Comparison of ENCODE assay signal across 9 cellular contexts in the genomic region with DNA sequence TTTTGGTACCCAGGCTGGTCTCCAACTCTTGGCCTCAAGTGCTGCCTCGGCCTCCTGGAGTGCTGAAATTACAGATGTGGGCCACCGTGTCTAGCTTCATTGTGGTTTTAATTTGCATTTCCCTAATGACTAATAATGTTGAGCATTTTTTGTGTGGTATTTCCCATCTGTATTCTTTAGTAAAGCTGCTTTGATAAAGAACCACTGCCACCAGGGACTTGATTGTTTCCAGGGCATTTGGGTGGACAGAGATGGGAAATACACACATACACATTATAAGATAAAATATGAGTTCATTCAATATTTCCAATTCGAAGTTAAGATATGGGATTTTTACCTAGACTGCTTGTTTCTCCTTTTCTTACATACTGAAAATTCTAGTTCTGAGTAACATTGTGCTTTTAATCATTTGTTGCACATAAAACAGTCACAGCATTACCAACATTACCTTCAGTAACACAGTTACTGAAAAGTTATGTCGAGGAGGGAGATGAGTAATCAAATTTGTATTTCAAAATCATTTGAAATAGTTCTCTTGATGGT. TPM values are rescaled to one million over a fixed set of nuclear protein-coding genes. Genes with fewer than 3 reads are reported as not detected.
DNase-seq lines count a peak whose midpoint lies in the region; ATAC-seq and TF ChIP-seq lines count a peak whose summit lies in the region.
"Had no signal": no experiment of that assay in that cellular context is flagged by ENCODE, and none has a peak within 500 bp of the region (broad histone marks: within the 10 kb centered on the region; RNA-seq: fewer than 3 reads in every experiment).

No MANE protein-coding gene starts in this region.

- H3K4me3 Mint-ChIP-seq in H9, result no peak overlapping the region

- no peak for TF ChIP-seq CTCF in H9 (conservative IDR thresholded peaks at IDR 0.05)

- H3K27ac Mint-ChIP-seq in H9, result no peak overlapping the region

- no peaks in the 10 kb centered on the region for H3K9me3 Mint-ChIP-seq in H9

- no peak overlapping the region for H4K5ac ChIP-seq in H9 (ENCODE audit: insufficient read length, low read depth, low read length)

- peaks cover 2 to 9% (median 5%) of the 10 kb centered on the region in 3 experiments; a peak in 4 of 7 replicates for H3K36me3 Mint-ChIP-seq in H9 (ENCODE audit: insufficient read depth in 1 of 3, low read depth in 3 of 3)

- no peak overlapping the region for H2BK15ac ChIP-seq in H9 (ENCODE audit: low read depth, low read length)

- no peak overlapping the region for H3K56ac ChIP-seq in H9 (ENCODE audit: insufficient read length, low read depth, low read length)

- no peak overlapping the region for H4K8ac ChIP-seq in H9 (replicated peaks; ENCODE audit: insufficient read length, low read depth, low read length)

- no peaks in the 10 kb centered on the region for H3K23me2 ChIP-seq in H9 (ENCODE audit: insufficient read length, low read depth, low read length, poor library complexity, severe bottlenecking)

- no peak overlapping the region for H3K18ac ChIP-seq in H9 (ENCODE audit: insufficient read length, low read depth, low read length)

- H2AK5ac ChIP-seq in H9 (ENCODE audit: insufficient read length, low read length), result no peak overlapping the region

- no CpG with 5 or more reads among the region's 4 CpGs for WGBS in H9 (ENCODE audit: extremely low coverage, insufficient read length, low lambda C conversion rate)

- H3K27me3 Mint-ChIP-seq in H9 (ENCODE audit: low read depth), result no peaks in the 10 kb centered on the region

- H4K91ac ChIP-seq in H9 (ENCODE audit: insufficient read length, low read depth, low read length), result no peak overlapping the region

- no peak overlapping the region for H3T11ph ChIP-seq in H9 (ENCODE audit: low read length)

- H3K9ac ChIP-seq in H9 (ENCODE audit: extremely low read depth, insufficient read length, low read length), result no peak overlapping the region

- H3K4ac ChIP-seq in H9 (ENCODE audit: low read depth, low read length), result no peak overlapping the region

- DNase-seq in ELR (ENCODE audit: low read depth) (peak; percentile 62), amniotic epithelial cell (ENCODE audit: low read depth) (peak; percentile 69), H9 (no peak), NCI-H1048 (lab: John Stamatoyannopoulos, UW) (no peak), activated gamma-delta T cell treated with Interleukin-2 at 50 U/mL for 16 hours (no peak), NCI-H146 (lab: John Stamatoyannopoulos, UW) (no peak)
- DNase-seq: DND-41 had no signal

- no peaks in the 10 kb centered on the region for H4K20me1 ChIP-seq in H9 (ENCODE audit: control insufficient read depth, insufficient read depth, insufficient read length)

- H3K9me3 ChIP-seq in H9 (ENCODE audit: control insufficient read depth, low read depth, low read length), result no peaks in the 10 kb centered on the region

- no peak overlapping the region for H2BK120ac ChIP-seq in H9 (ENCODE audit: low read depth, low read length, poor library complexity, severe bottlenecking)

- no peaks in the 10 kb centered on the region for H3K4me1 Mint-ChIP-seq in H9

- no peak overlapping the region for H2BK12ac ChIP-seq in H9 (ENCODE audit: insufficient read length, low read depth, low read length)

- H3K79me2 ChIP-seq in H9 (ENCODE audit: insufficient read depth, low read length), result no peaks in the 10 kb centered on the region

- no peak overlapping the region for H3K23ac ChIP-seq in H9 (ENCODE audit: insufficient read length, low read depth, low read length)

- H3K79me1 ChIP-seq in H9 (ENCODE audit: insufficient read depth, low read depth, low read length, poor library complexity, severe bottlenecking), result no peaks in the 10 kb centered on the region

- no peak overlapping the region for H3K27ac ChIP-seq in H9 (ENCODE audit: insufficient read length, low read depth, low read length)

- ATAC-seq in GM19455 (IDR thresholded peaks at IDR 0.05; ENCODE audit: unreplicated experiment) (peak; percentile 65), HG03135 (IDR thresholded peaks at IDR 0.05; ENCODE audit: unreplicated experiment) (peak; percentile 83)

- no peak overlapping the region for H3K14ac ChIP-seq in H9 (ENCODE audit: insufficient read depth, low read length)

- H3K4me1 ChIP-seq in H9 (ENCODE audit: insufficient read depth, low read length), result no peaks in the 10 kb centered on the region

- H3K4me2 ChIP-seq in H9 (ENCODE audit: insufficient read depth, insufficient read length, low read length), result no peak overlapping the region

- no peak overlapping the region for H2AFZ ChIP-seq in H9 (ENCODE audit: low read length)

- H2BK5ac ChIP-seq in H9 (ENCODE audit: insufficient read length, low read length), result no peak overlapping the region

- H2BK20ac ChIP-seq in H9 (ENCODE audit: low read depth, low read length, poor library complexity, severe bottlenecking), result no peak overlapping the region

- no peaks in the 10 kb centered on the region for H3K27me3 ChIP-seq in H9 (ENCODE audit: insufficient read depth, low read length)

RNA-seq across cellular contexts. Expression of a gene that starts 28.9 kb away (rescaled TPM):
- total RNA-seq in H9 (2021), result 6.8 and 7.5 TPM in 2 replicates

Comparison
In these comparisons a context has a peak if more than half of its experiments do, and no peak if none do; other contexts are left out.
1. DNase-seq: peak in ELR (single experiment) and amniotic epithelial cell (single experiment); none in H9 (single experiment), NCI-H1048 (single experiment), activated gamma-delta T cell treated with Interleukin-2 at 50 U/mL for 16 hours (single experiment) and NCI-H146 (single experiment).